17 cellular contexts compared by ENCODE assay signal in the genomic region with DNA sequence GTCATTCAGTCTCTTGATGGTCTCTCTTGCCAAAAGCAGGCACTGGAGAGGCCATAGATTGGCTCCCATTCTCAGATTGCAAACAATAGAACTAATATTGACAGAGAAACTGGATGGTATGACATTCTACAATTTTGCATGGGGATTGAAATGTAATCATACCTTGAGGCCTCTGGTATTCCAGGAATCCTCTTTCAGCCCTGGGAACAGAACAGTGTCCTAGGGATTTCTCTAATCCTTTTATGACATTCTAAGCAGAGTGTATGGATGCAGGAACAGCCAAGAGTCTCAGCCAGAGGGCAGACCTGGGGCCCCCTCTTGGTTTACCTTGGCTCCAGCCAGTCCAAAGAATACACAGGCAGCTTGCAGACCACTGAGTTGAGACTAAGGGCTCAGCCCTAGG.
DNase-seq lines count a peak whose midpoint lies in the region; ATAC-seq and TF ChIP-seq lines count a peak whose summit lies in the region.
"Had no signal": no experiment of that assay in that cellular context is flagged by ENCODE, and none has a peak within 500 bp of the region (broad histone marks: within the 10 kb centered on the region; RNA-seq: fewer than 3 reads in every experiment).

No MANE protein-coding gene starts in this region.

- intact Hi-C loops in body of pancreas (cut with DNase I), result no loop called here

- H3K4me3 ChIP-seq in body of pancreas (no peak overlapping the region), mesodermal cell (ENCODE audit: extremely low read depth, insufficient read depth, low read length, poor library complexity, severe bottlenecking) (no peak overlapping the region)
- H3K4me3 ChIP-seq: sigmoid colon had no signal

- peak; percentile 64 for ATAC-seq in body of pancreas
- ATAC-seq in HG03378 (IDR thresholded peaks at IDR 0.05; ENCODE audit: unreplicated experiment), result no peak
- ATAC-seq in HG02852 (IDR thresholded peaks at IDR 0.05; ENCODE audit: unreplicated experiment), result no peak
- ATAC-seq: activated naive CD4-positive, alpha-beta T cell treated with anti-CD3 and anti-CD28 coated beads, Interleukin-2, amount 50 U/mL, for 72 hours; effector memory CD8-positive, alpha-beta T cell; left ventricle myocardium superior had no signal

- H3K4me1 ChIP-seq in body of pancreas, result peaks cover 33% of the 10 kb centered on the region
- no peaks in the 10 kb centered on the region for H3K4me1 ChIP-seq in mesodermal cell (ENCODE audit: control insufficient read depth, insufficient read depth, low read length, poor library complexity, severe bottlenecking)

- DNase-seq in NCI-H2029 treated with DMSO at 0.1 percent for 48 hours (lab: John Stamatoyannopoulos, UW), result peak; percentile 32
- no peak for DNase-seq in body of pancreas
- DNase-seq in COLO829 (ENCODE audit: low spot score), result no peak
- DNase-seq in NCI-H1930 (lab: John Stamatoyannopoulos, UW), result no peak
- DNase-seq: AML-193; effector memory CD8-positive, alpha-beta T cell; left ventricle myocardium superior; NCI-H1694 treated with DMSO at 0.1 percent for 48 hours; NCI-H748 treated with DMSO at 0.1 percent for 48 hours; nephron progenitor cell; sigmoid colon had no signal

- no peak for TF ChIP-seq POLR2A in body of pancreas (IDR thresholded peaks at IDR 0.05)

- H3K36me3 ChIP-seq in body of pancreas (replicated peaks in 1 of 2; ENCODE audit: insufficient read depth in 1 of 2, low read depth in 2 of 2), result no peaks in the 10 kb centered on the region
- no peaks in the 10 kb centered on the region for H3K36me3 ChIP-seq in mesodermal cell (ENCODE audit: control insufficient read depth, insufficient read depth, low read length)
- H3K36me3 ChIP-seq: sigmoid colon had no signal

- peak overlapping the region; percentile 34 for H3K27ac ChIP-seq in C4-2B
- no peak overlapping the region for H3K27ac ChIP-seq in body of pancreas
- H3K27ac ChIP-seq in mesodermal cell (ENCODE audit: low read depth, low read length, severe bottlenecking), result peak overlapping the region; percentile 18
- H3K27ac ChIP-seq: RWPE1 had no signal

- TF ChIP-seq CTCF in C4-2B (conservative IDR thresholded peaks at IDR 0.05), result no peak
- peak in 2 of 7 experiments; percentile 11 to 15 for TF ChIP-seq CTCF in body of pancreas (IDR thresholded peaks at IDR 0.05)

- H3K9me3 ChIP-seq in body of pancreas (no peaks in the 10 kb centered on the region), mesodermal cell (ENCODE audit: control insufficient read depth, low read length) (no peaks in the 10 kb centered on the region)
- H3K9me3 ChIP-seq: sigmoid colon had no signal

- H3K27me3 ChIP-seq in body of pancreas, result no peaks in the 10 kb centered on the region
- H3K27me3 ChIP-seq: sigmoid colon had no signal

Comparison
In these comparisons a context has a peak if more than half of its experiments do, and no peak if none do; other contexts are left out.
1. H3K27ac ChIP-seq: peak in C4-2B (single experiment) and mesodermal cell (single experiment); none in body of pancreas (0 of 4).